Comparison of ENCODE assay signal across 8 cellular contexts in the genomic region with DNA sequence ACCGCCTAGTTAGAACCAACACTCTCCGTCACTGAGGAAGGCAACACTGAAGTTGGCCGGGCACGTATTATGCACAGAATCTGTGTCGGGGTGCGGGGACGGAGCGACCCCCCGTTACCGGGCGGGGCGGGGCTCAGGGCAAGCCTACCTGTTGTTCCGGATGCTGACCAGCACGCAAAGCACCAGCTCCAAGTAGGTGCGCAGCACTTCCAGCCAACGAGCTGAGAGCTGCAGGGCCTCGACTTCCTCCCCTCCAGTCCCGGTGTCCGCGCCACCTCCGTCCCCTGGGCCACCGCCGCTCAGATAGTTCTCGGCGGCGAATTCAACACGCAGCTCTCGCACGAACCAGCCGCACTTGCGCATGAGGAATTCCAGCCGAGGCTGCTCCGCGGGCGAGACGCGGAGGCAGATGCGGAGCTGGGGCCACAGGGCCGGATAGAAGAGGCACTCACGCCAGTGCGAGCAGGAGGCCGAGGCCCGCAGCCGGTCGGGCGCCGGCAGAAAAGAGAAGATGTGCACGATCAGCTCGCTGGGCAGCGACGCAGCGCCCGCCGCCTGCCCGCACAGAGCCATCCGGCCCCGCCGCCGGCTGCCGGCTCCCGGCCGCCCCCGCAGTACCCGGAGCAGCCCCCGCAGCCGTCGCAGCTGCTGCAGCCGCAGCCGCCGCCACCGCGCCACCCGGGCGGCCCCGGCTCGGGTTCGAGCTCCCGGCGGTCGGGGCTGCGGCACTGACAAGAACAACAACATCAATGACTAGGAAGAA. TPM values are rescaled to one million over a fixed set of nuclear protein-coding genes. Genes with fewer than 3 reads are reported as not detected.
DNase-seq lines count a peak whose midpoint lies in the region; ATAC-seq and TF ChIP-seq lines count a peak whose summit lies in the region.

No MANE protein-coding gene starts in this region.

- in situ Hi-C loops in KBM-7 (cut with MboI; ENCODE audit: low pct_unique_long_range_greater_than_20kb, low sequenced_read_pairs): no loop called here

- peak; percentile 27 for ATAC-seq in GM21717 (IDR thresholded peaks at IDR 0.05; ENCODE audit: unreplicated experiment)

- no peaks in the 10 kb centered on the region for H3K36me3 ChIP-seq in ectodermal cell (ENCODE audit: control insufficient read depth, insufficient read depth, low read length)
- H3K36me3 ChIP-seq in mesendoderm (ENCODE audit: control insufficient read depth, insufficient read depth, low read length): no peaks in the 10 kb centered on the region

- H2BK15ac ChIP-seq in mesendoderm (replicated peaks; ENCODE audit: low read depth): no peak overlapping the region

- no peak overlapping the region for H3K4ac ChIP-seq in mesendoderm (ENCODE audit: low read depth, low read length)

- peaks cover 10% of the 10 kb centered on the region for H3K79me1 ChIP-seq in mesendoderm (ENCODE audit: low read length)

- 0% methylated on average over 81 of the region's 81 CpGs for WGBS in ectodermal cell, 2 experiments
- no CpG with 5 or more reads among the region's 81 CpGs for WGBS in mesendoderm (ENCODE audit: extremely low coverage, insufficient coverage, low lambda C conversion rate)

- H3K27ac ChIP-seq in ectodermal cell (ENCODE audit: insufficient read depth, low read depth, low read length, poor library complexity, severe bottlenecking): peak overlapping the region; percentile 100
- peak overlapping the region; percentile 84 for H3K27ac ChIP-seq in mesendoderm (ENCODE audit: low read depth, low read length)

- no peaks in the 10 kb centered on the region for H3K9me3 ChIP-seq in ectodermal cell (ENCODE audit: control insufficient read depth, low read length)

- H4K5ac ChIP-seq in mesendoderm (ENCODE audit: low read length): no peak overlapping the region

- DNase-seq in GM10266 (ENCODE audit: extremely low spot score): peak; percentile 42
- DNase-seq in KBM-7: peak; percentile 57
- DNase-seq in activated CD4-positive, alpha-beta T cell treated with anti-CD3 and anti-CD28 coated beads, Interleukin-2, amount 50 U/mL, for 1 hour: peak; percentile 33
- DNase-seq in mesendoderm: peak; percentile 65
- peak; percentile 9 to 11 for DNase-seq in stimulated activated CD8-positive, alpha-beta memory T cell treated with anti-CD3 and anti-CD28 coated beads, Interleukin-2, amount 100 ng/mL, for 1 hour (ENCODE audit: low read depth in 2 of 2)
- no peak for DNase-seq in hippocampal formation (lab: John Stamatoyannopoulos, UW)

- H3K4me1 ChIP-seq in ectodermal cell (ENCODE audit: control insufficient read depth, insufficient read depth, low read length) (peaks cover 8% of the 10 kb centered on the region), mesendoderm (ENCODE audit: control insufficient read depth, low read depth, low read length) (peaks cover 2% of the 10 kb centered on the region)

- no peak overlapping the region for H2BK120ac ChIP-seq in mesendoderm (ENCODE audit: low read depth, low read length)

- H3K23ac ChIP-seq in mesendoderm (ENCODE audit: low read length): peak overlapping the region; percentile 31

- H3K18ac ChIP-seq in mesendoderm (ENCODE audit: low read length): no peak overlapping the region

- peak overlapping the region; percentile 97 for H3K4me3 ChIP-seq in ectodermal cell (ENCODE audit: insufficient read depth, low read depth, low read length)
- H3K4me3 ChIP-seq in mesendoderm (ENCODE audit: low read length): peak overlapping the region; percentile 89

- H4K8ac ChIP-seq in mesendoderm (ENCODE audit: low read depth, low read length): no peak overlapping the region

- TF ChIP-seq CTCF in GM10266 (IDR thresholded peaks at IDR 0.05; ENCODE audit: control insufficient read depth, insufficient read depth, low read depth, missing control alignments): no peak

- H3K27me3 ChIP-seq in ectodermal cell (ENCODE audit: control insufficient read depth, insufficient read depth, low read length, poor library complexity, severe bottlenecking) (no peaks in the 10 kb centered on the region), mesendoderm (ENCODE audit: insufficient read depth, low read length, poor library complexity) (no peaks in the 10 kb centered on the region)

- H3K4me2 ChIP-seq in mesendoderm (ENCODE audit: low read length): peak overlapping the region; percentile 83

- H3K79me2 ChIP-seq in mesendoderm (ENCODE audit: control insufficient read depth, insufficient read depth, low read length): peaks cover 12% of the 10 kb centered on the region

- H2BK5ac ChIP-seq in mesendoderm (ENCODE audit: low read length): no peak overlapping the region

- no peak overlapping the region for H2AK5ac ChIP-seq in mesendoderm (ENCODE audit: low read length)

- peak overlapping the region; percentile 92 for H3K9ac ChIP-seq in mesendoderm (ENCODE audit: low read length)

- peak overlapping the region; percentile 98 for H3K56ac ChIP-seq in mesendoderm (ENCODE audit: low read length)

RNA-seq across cellular contexts. Expression of a gene that starts 0.6 kb away (rescaled TPM):
- 13.3 TPM for polyA plus RNA-seq in ectodermal cell (2013, experiment 1 of 4)
- 15.5 TPM for polyA plus RNA-seq in ectodermal cell (2013, experiment 2 of 4)
- polyA plus RNA-seq in ectodermal cell (2013, experiment 3 of 4): 13.5 TPM
- polyA plus RNA-seq in ectodermal cell (2013, experiment 4 of 4): 15.0 TPM
- 9.6 TPM for polyA plus RNA-seq in mesendoderm (2013, experiment 1 of 2)
- 9.3 TPM for polyA plus RNA-seq in mesendoderm (2013, experiment 2 of 2)

Comparison
In these comparisons a context has a peak if more than half of its experiments do, and no peak if none do; other contexts are left out.
1. DNase-seq: peak in GM10266 (single experiment), KBM-7 (single experiment), activated CD4-positive, alpha-beta T cell treated with anti-CD3 and anti-CD28 coated beads, Interleukin-2, amount 50 U/mL, for 1 hour (single experiment), mesendoderm (single experiment) and stimulated activated CD8-positive, alpha-beta memory T cell treated with anti-CD3 and anti-CD28 coated beads, Interleukin-2, amount 100 ng/mL, for 1 hour (2 of 2); none in hippocampal formation (0 of 2).